In genomic region chr10:88755753-88756152, GRCh38 we compare ENCODE assay signal across 14 cellular contexts. TPM values are rescaled to one million over a fixed set of nuclear protein-coding genes. Genes with fewer than 3 reads are reported as not detected.
DNase-seq lines count a peak whose midpoint lies in the region; ATAC-seq and TF ChIP-seq lines count a peak whose summit lies in the region.
"Had no signal": no experiment of that assay in that cellular context is flagged by ENCODE, and none has a peak within 500 bp of the region (broad histone marks: within the 10 kb centered on the region; RNA-seq: fewer than 3 reads in every experiment).

No MANE protein-coding gene starts in this region.

- H3K36me3 Mint-ChIP-seq in activated naive CD4-positive, alpha-beta T cell treated with anti-CD3 and anti-CD28 coated beads, Interleukin-2, amount 50 U/mL, for 72 hours, result no peaks in the 10 kb centered on the region
- H3K36me3 Mint-ChIP-seq in stimulated activated effector memory CD8-positive, alpha-beta T cell treated with anti-CD3 and anti-CD28 coated beads, Interleukin-12 subunit alpha, Interleukin-12 subunit beta, amount 100 ng/mL, for 72 hours, result no peaks in the 10 kb centered on the region
- H3K36me3 Mint-ChIP-seq in glutamatergic neuron (ENCODE audit: unreplicated experiment), result no peaks in the 10 kb centered on the region

- no peak for TF ChIP-seq CTCF in glutamatergic neuron (IDR thresholded peaks at IDR 0.05; ENCODE audit: partially characterized antibody, unreplicated experiment)

- POLR2A ChIA-PET in HEK293T (lab: Yijun Ruan, JAX), result no interaction called here

- no peaks in the 10 kb centered on the region for H3K27me3 Mint-ChIP-seq in glutamatergic neuron (ENCODE audit: unreplicated experiment)

- H3K4me3 Mint-ChIP-seq in stimulated activated effector memory CD8-positive, alpha-beta T cell treated with anti-CD3 and anti-CD28 coated beads, Interleukin-12 subunit alpha, Interleukin-12 subunit beta, amount 100 ng/mL, for 72 hours, result no peak overlapping the region
- no peak overlapping the region for H3K4me3 Mint-ChIP-seq in glutamatergic neuron (ENCODE audit: unreplicated experiment)
- H3K4me3 Mint-ChIP-seq: activated naive CD8-positive, alpha-beta T cell treated with anti-CD3 and anti-CD28 coated beads, Interleukin-2, amount 10 ng/mL, durations not matched to agents 7 days and 5 days had no signal

- no peak overlapping the region for H3K27ac Mint-ChIP-seq in activated naive CD4-positive, alpha-beta T cell treated with anti-CD3 and anti-CD28 coated beads, Interleukin-2, amount 50 U/mL, for 72 hours
- no peak overlapping the region for H3K27ac Mint-ChIP-seq in stimulated activated effector memory CD8-positive, alpha-beta T cell treated with anti-CD3 and anti-CD28 coated beads, Interleukin-12 subunit alpha, Interleukin-12 subunit beta, amount 100 ng/mL, for 72 hours
- no peak overlapping the region for H3K27ac Mint-ChIP-seq in glutamatergic neuron (ENCODE audit: unreplicated experiment)
- H3K27ac Mint-ChIP-seq: activated naive CD8-positive, alpha-beta T cell treated with anti-CD3 and anti-CD28 coated beads, Interleukin-2, amount 10 ng/mL, durations not matched to agents 7 days and 5 days had no signal

- CTCF ChIA-PET in HEK293T (lab: Yijun Ruan, JAX), result no interaction called here

- peaks cover 13% of the 10 kb centered on the region for H3K4me1 Mint-ChIP-seq in stimulated activated effector memory CD8-positive, alpha-beta T cell treated with anti-CD3 and anti-CD28 coated beads, Interleukin-12 subunit alpha, Interleukin-12 subunit beta, amount 100 ng/mL, for 72 hours
- H3K4me1 Mint-ChIP-seq in glutamatergic neuron (ENCODE audit: low read depth, unreplicated experiment), result no peaks in the 10 kb centered on the region

- no peaks in the 10 kb centered on the region for H3K9me3 Mint-ChIP-seq in activated naive CD4-positive, alpha-beta T cell treated with anti-CD3 and anti-CD28 coated beads, Interleukin-2, amount 50 U/mL, for 72 hours
- H3K9me3 Mint-ChIP-seq in stimulated activated effector memory CD8-positive, alpha-beta T cell treated with anti-CD3 and anti-CD28 coated beads, Interleukin-12 subunit alpha, Interleukin-12 subunit beta, amount 100 ng/mL, for 72 hours, result no peaks in the 10 kb centered on the region
- no peaks in the 10 kb centered on the region for H3K9me3 Mint-ChIP-seq in glutamatergic neuron (ENCODE audit: unreplicated experiment)

- DNase-seq in activated naive CD4-positive, alpha-beta T cell treated with anti-CD3 and anti-CD28 coated beads, Interleukin-2, amount 50 U/mL, for 72 hours (ENCODE audit: low spot score in 2 of 2), result peak in 1 of 2 donors; percentile 6
- no peak for DNase-seq in activated naive CD4-positive, alpha-beta T cell treated with anti-CD3 and anti-CD28 coated beads, Interleukin-2, amount 50 U/mL, for 16 hours
- DNase-seq in stimulated activated effector memory CD8-positive, alpha-beta T cell treated with anti-CD3 and anti-CD28 coated beads, Interleukin-12 subunit alpha, Interleukin-12 subunit beta, amount 100 ng/mL, for 72 hours (ENCODE audit: low spot score in 2 of 2), result no peak
- DNase-seq in glutamatergic neuron (no peak), HEK293T (ENCODE audit: extremely low spot score) (no peak), ecto neural progenitor cell (ENCODE audit: low spot score) (no peak)
- DNase-seq: activated naive CD8-positive, alpha-beta T cell treated with anti-CD3 and anti-CD28 coated beads, Interleukin-2, amount 10 ng/mL, durations not matched to agents 7 days and 5 days; kidney glomerular epithelial cell; NCI-H524; Peyer's patch; spleen had no signal

- ATAC-seq in activated naive CD4-positive, alpha-beta T cell treated with anti-CD3 and anti-CD28 coated beads, Interleukin-2, amount 50 U/mL, for 72 hours, result peak; percentile 97 to 99
- ATAC-seq in GM19463 (IDR thresholded peaks at IDR 0.05; ENCODE audit: unreplicated experiment), result peak; percentile 78
- peak; percentile 83 for ATAC-seq in HG03095 (IDR thresholded peaks at IDR 0.05; ENCODE audit: unreplicated experiment)
- ATAC-seq in stimulated activated effector memory CD8-positive, alpha-beta T cell treated with anti-CD3 and anti-CD28 coated beads, Interleukin-12 subunit alpha, Interleukin-12 subunit beta, amount 100 ng/mL, for 72 hours, result peak; percentile 89

TF ChIP-seq in HEK293T, 16 proteins besides CTCF, POLR2A, EP300 and RAD21:
- TF ChIP-seq FOXM1 (IDR thresholded peaks at IDR 0.05; ENCODE audit: borderline replicate concordance) (no peak), FOXK2 (IDR thresholded peaks at IDR 0.05) (no peak), L3MBTL2 (conservative IDR thresholded peaks at IDR 0.05) (no peak), NFRKB (IDR thresholded peaks at IDR 0.05) (no peak), BHLHE40 (IDR thresholded peaks at IDR 0.05; ENCODE audit: borderline replicate concordance) (no peak), CTBP1 (IDR thresholded peaks at IDR 0.05; ENCODE audit: borderline replicate concordance) (no peak), ELF4 (IDR thresholded peaks at IDR 0.05) (no peak)
- TF ChIP-seq, protein P1, sequence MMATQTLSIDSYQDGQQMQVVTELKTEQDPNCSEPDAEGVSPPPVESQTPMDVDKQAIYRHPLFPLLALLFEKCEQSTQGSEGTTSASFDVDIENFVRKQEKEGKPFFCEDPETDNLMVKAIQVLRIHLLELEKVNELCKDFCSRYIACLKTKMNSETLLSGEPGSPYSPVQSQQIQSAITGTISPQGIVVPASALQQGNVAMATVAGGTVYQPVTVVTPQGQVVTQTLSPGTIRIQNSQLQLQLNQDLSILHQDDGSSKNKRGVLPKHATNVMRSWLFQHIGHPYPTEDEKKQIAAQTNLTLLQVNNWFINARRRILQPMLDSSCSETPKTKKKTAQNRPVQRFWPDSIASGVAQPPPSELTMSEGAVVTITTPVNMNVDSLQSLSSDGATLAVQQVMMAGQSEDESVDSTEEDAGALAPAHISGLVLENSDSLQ (IDR thresholded peaks at IDR 0.05), result no peak

RNA-seq across cellular contexts. Expression of gene LIPN, which starts 4.1 kb away (rescaled TPM):
- total RNA-seq in activated naive CD4-positive, alpha-beta T cell treated with anti-CD3 and anti-CD28 coated beads, Interleukin-2, amount 50 U/mL, for 72 hours, result not detected
- total RNA-seq in glutamatergic neuron (ENCODE audit: unreplicated experiment), result not detected
- total RNA-seq: activated naive CD8-positive, alpha-beta T cell treated with anti-CD3 and anti-CD28 coated beads, Interleukin-2, amount 10 ng/mL, durations not matched to agents 7 days and 5 days; mucosa of gallbladder; Peyer's patch had no signal

RNA-seq across cellular contexts. Expression of gene LIPM, which starts 46.8 kb away (rescaled TPM):
- not detected for total RNA-seq in activated naive CD4-positive, alpha-beta T cell treated with anti-CD3 and anti-CD28 coated beads, Interleukin-2, amount 50 U/mL, for 72 hours
- not detected for total RNA-seq in glutamatergic neuron (ENCODE audit: unreplicated experiment)
- total RNA-seq: activated naive CD8-positive, alpha-beta T cell treated with anti-CD3 and anti-CD28 coated beads, Interleukin-2, amount 10 ng/mL, durations not matched to agents 7 days and 5 days; mucosa of gallbladder; Peyer's patch; spleen had no signal

RNA-seq across cellular contexts. Expression of gene LIPK, which starts 49.7 kb away (rescaled TPM):
- not detected for total RNA-seq in activated naive CD4-positive, alpha-beta T cell treated with anti-CD3 and anti-CD28 coated beads, Interleukin-2, amount 50 U/mL, for 72 hours
- total RNA-seq in glutamatergic neuron (ENCODE audit: unreplicated experiment), result not detected
- total RNA-seq: activated naive CD8-positive, alpha-beta T cell treated with anti-CD3 and anti-CD28 coated beads, Interleukin-2, amount 10 ng/mL, durations not matched to agents 7 days and 5 days; mucosa of gallbladder; Peyer's patch; spleen had no signal
